1 cellular context compared by ENCODE assay signal in the genomic region with DNA sequence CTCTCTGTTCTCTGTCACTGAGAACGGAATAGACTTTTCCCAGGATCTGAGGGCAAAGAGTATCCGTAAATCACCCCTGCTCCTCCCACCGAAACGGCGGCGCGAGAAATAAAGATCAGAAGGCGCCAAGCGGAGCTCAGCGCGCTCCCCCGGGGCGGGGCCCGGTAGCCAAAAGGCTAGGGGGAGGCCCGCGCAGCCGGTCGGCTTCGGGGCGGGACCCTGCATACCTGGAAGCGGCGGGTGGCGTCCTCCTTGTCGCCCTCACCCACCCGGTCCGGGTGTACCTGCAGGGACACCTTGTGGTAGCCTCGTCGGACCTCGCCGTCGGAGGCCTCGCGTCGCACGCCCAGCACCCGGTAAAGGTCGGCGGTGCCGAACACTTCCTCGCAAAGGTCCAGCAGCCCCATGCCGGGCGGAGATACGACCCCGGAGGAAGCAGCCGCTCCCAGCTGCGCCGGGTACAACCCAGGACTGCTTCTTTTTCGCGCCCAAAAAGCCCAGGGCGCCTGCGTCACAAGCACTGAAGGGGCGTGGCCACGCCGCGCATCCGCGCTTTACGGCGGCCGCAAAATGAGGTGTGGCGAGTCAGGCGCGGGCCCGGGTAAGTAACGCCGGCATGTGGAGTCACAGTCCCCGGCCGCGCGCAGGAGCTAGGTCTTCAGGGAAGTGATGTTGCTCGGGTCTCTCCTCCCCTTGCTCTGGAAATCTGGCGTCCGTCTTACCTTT.
A peak's percentile ranks its signal among the peaks of the same experiment; 100 is the strongest.
TF ChIP-seq lines count a peak whose summit lies in the region.

A gene with protein sequence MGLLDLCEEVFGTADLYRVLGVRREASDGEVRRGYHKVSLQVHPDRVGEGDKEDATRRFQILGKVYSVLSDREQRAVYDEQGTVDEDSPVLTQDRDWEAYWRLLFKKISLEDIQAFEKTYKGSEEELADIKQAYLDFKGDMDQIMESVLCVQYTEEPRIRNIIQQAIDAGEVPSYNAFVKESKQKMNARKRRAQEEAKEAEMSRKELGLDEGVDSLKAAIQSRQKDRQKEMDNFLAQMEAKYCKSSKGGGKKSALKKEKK (minus strand): TSS at position 473 of the 726 bp plus-strand sequence. CDS start 66 bp downstream, at position 407.

TF ChIP-seq in H1, 55 proteins besides CTCF, POLR2A, EP300 and RAD21 (continues in another document):
- TF ChIP-seq, protein P1, sequence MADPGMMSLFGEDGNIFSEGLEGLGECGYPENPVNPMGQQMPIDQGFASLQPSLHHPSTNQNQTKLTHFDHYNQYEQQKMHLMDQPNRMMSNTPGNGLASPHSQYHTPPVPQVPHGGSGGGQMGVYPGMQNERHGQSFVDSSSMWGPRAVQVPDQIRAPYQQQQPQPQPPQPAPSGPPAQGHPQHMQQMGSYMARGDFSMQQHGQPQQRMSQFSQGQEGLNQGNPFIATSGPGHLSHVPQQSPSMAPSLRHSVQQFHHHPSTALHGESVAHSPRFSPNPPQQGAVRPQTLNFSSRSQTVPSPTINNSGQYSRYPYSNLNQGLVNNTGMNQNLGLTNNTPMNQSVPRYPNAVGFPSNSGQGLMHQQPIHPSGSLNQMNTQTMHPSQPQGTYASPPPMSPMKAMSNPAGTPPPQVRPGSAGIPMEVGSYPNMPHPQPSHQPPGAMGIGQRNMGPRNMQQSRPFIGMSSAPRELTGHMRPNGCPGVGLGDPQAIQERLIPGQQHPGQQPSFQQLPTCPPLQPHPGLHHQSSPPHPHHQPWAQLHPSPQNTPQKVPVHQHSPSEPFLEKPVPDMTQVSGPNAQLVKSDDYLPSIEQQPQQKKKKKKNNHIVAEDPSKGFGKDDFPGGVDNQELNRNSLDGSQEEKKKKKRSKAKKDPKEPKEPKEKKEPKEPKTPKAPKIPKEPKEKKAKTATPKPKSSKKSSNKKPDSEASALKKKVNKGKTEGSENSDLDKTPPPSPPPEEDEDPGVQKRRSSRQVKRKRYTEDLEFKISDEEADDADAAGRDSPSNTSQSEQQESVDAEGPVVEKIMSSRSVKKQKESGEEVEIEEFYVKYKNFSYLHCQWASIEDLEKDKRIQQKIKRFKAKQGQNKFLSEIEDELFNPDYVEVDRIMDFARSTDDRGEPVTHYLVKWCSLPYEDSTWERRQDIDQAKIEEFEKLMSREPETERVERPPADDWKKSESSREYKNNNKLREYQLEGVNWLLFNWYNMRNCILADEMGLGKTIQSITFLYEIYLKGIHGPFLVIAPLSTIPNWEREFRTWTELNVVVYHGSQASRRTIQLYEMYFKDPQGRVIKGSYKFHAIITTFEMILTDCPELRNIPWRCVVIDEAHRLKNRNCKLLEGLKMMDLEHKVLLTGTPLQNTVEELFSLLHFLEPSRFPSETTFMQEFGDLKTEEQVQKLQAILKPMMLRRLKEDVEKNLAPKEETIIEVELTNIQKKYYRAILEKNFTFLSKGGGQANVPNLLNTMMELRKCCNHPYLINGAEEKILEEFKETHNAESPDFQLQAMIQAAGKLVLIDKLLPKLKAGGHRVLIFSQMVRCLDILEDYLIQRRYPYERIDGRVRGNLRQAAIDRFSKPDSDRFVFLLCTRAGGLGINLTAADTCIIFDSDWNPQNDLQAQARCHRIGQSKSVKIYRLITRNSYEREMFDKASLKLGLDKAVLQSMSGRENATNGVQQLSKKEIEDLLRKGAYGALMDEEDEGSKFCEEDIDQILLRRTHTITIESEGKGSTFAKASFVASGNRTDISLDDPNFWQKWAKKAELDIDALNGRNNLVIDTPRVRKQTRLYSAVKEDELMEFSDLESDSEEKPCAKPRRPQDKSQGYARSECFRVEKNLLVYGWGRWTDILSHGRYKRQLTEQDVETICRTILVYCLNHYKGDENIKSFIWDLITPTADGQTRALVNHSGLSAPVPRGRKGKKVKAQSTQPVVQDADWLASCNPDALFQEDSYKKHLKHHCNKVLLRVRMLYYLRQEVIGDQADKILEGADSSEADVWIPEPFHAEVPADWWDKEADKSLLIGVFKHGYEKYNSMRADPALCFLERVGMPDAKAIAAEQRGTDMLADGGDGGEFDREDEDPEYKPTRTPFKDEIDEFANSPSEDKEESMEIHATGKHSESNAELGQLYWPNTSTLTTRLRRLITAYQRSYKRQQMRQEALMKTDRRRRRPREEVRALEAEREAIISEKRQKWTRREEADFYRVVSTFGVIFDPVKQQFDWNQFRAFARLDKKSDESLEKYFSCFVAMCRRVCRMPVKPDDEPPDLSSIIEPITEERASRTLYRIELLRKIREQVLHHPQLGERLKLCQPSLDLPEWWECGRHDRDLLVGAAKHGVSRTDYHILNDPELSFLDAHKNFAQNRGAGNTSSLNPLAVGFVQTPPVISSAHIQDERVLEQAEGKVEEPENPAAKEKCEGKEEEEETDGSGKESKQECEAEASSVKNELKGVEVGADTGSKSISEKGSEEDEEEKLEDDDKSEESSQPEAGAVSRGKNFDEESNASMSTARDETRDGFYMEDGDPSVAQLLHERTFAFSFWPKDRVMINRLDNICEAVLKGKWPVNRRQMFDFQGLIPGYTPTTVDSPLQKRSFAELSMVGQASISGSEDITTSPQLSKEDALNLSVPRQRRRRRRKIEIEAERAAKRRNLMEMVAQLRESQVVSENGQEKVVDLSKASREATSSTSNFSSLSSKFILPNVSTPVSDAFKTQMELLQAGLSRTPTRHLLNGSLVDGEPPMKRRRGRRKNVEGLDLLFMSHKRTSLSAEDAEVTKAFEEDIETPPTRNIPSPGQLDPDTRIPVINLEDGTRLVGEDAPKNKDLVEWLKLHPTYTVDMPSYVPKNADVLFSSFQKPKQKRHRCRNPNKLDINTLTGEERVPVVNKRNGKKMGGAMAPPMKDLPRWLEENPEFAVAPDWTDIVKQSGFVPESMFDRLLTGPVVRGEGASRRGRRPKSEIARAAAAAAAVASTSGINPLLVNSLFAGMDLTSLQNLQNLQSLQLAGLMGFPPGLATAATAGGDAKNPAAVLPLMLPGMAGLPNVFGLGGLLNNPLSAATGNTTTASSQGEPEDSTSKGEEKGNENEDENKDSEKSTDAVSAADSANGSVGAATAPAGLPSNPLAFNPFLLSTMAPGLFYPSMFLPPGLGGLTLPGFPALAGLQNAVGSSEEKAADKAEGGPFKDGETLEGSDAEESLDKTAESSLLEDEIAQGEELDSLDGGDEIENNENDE (IDR thresholded peaks at IDR 0.05; ENCODE audit: insufficient replicate concordance, low read length), result no peak
- TF ChIP-seq POU5F1 (IDR thresholded peaks at IDR 0.05; ENCODE audit: low read depth, low read length) (no peak), CBX5 (IDR thresholded peaks at IDR 0.05; ENCODE audit: low read depth, low read length) (no peak), YY1 (IDR thresholded peaks at IDR 0.05; ENCODE audit: low read depth, low read length) (0 out of 2 replicates have a peak, but pooled peaks have one; percentile 13), CBX8 (IDR thresholded peaks at IDR 0.05; ENCODE audit: borderline replicate concordance, low read depth, low read length) (no peak), RNF2 (IDR thresholded peaks at IDR 0.05; ENCODE audit: borderline replicate concordance, low read depth, low read length, missing control alignments, poor library complexity, severe bottlenecking) (no peak), KDM5A (IDR thresholded peaks at IDR 0.05; ENCODE audit: low read length) (no peak), BRCA1 (IDR thresholded peaks at IDR 0.05; ENCODE audit: low read depth, low read length) (no peak), SUZ12 (IDR thresholded peaks at IDR 0.05; ENCODE audit: low read length) (no peak), SIN3A (conservative IDR thresholded peaks at IDR 0.05 in 1 of 2, IDR thresholded peaks at IDR 0.05 in 1 of 2; ENCODE audit: low read depth in 1 of 2, low read length in 2 of 2) (peak in 1 of 2 experiments; percentile 72; a peak in 1 of 4 replicates), NANOG (IDR thresholded peaks at IDR 0.05; ENCODE audit: insufficient read depth, low read depth, low read length, poor library complexity, severe bottlenecking) (no peak), ZNF274 (IDR thresholded peaks at IDR 0.05; ENCODE audit: borderline replicate concordance, extremely low read depth, low read length) (no peak), TEAD4 (IDR thresholded peaks at IDR 0.05; ENCODE audit: low read depth, low read length) (peak; percentile 73), GTF2F1 (IDR thresholded peaks at IDR 0.05; ENCODE audit: borderline replicate concordance, low read depth, low read length) (peak; percentile 83), CHD2 (IDR thresholded peaks at IDR 0.05; ENCODE audit: low read length) (no peak), CEBPB (IDR thresholded peaks at IDR 0.05; ENCODE audit: low read depth, low read length) (no peak), POLR2AphosphoS5 (IDR thresholded peaks at IDR 0.05; ENCODE audit: low read depth, low read length) (peak; percentile 96), SAP30 (IDR thresholded peaks at IDR 0.05; ENCODE audit: insufficient read depth, insufficient replicate concordance, low read length) (no peak), CTBP2 (IDR thresholded peaks at IDR 0.05; ENCODE audit: borderline replicate concordance, insufficient read depth, insufficient read length, low read length) (no peak), EZH2 (IDR thresholded peaks at IDR 0.05; ENCODE audit: low read depth, low read length, severe bottlenecking) (no peak), GABPA (IDR thresholded peaks at IDR 0.05; ENCODE audit: borderline replicate concordance, insufficient read depth, low read length) (no peak), SIRT6 (IDR thresholded peaks at IDR 0.05; ENCODE audit: low read length) (no peak), SP1 (IDR thresholded peaks at IDR 0.05; ENCODE audit: low read depth, low read length) (peak; percentile 11; the same call in 1 of the 2 replicates), SRF (IDR thresholded peaks at IDR 0.05; ENCODE audit: low read depth, low read length) (no peak), RFX5 (IDR thresholded peaks at IDR 0.05; ENCODE audit: borderline replicate concordance, low read depth, low read length) (no peak), KDM1A (IDR thresholded peaks at IDR 0.05; ENCODE audit: borderline replicate concordance, low read length) (no peak; the same call in 1 of the 2 replicates), EGR1 (IDR thresholded peaks at IDR 0.05; ENCODE audit: borderline replicate concordance, low read depth, low read length) (no peak), MAFK (IDR thresholded peaks at IDR 0.05; ENCODE audit: low read depth, low read length) (no peak), RXRA (IDR thresholded peaks at IDR 0.05; ENCODE audit: insufficient read depth, low read depth, low read length) (no peak), TCF12 (IDR thresholded peaks at IDR 0.05; ENCODE audit: low read depth, low read length) (peak; percentile 69; the same call in 1 of the 2 replicates), RBBP5 (IDR thresholded peaks at IDR 0.05; ENCODE audit: borderline replicate concordance, low read depth, low read length) (0 out of 2 replicates have a peak, but pooled peaks have one; percentile 61), BCL11A (IDR thresholded peaks at IDR 0.05; ENCODE audit: low read depth in 2 of 2, low read length in 2 of 2) (no peak), CHD1 (IDR thresholded peaks at IDR 0.05; ENCODE audit: low read depth, low read length) (no peak), FOSL1 (IDR thresholded peaks at IDR 0.05; ENCODE audit: insufficient read depth, low read depth, low read length) (no peak), SIX5 (IDR thresholded peaks at IDR 0.05; ENCODE audit: low read depth, low read length) (no peak), TAF1 (IDR thresholded peaks at IDR 0.05; ENCODE audit: low read depth, low read length) (peak; percentile 98), BACH1 (IDR thresholded peaks at IDR 0.05; ENCODE audit: low read length) (no peak), CREB1 (IDR thresholded peaks at IDR 0.05) (peak; percentile 89), HDAC6 (IDR thresholded peaks at IDR 0.05; ENCODE audit: low read depth, low read length) (no peak), ASH2L (IDR thresholded peaks at IDR 0.05; ENCODE audit: low read length) (peak; percentile 92), NRF1 (IDR thresholded peaks at IDR 0.05; ENCODE audit: low read depth, low read length) (peak; percentile 28; the same call in 1 of the 2 replicates), JUND (IDR thresholded peaks at IDR 0.05; ENCODE audit: low read length) (no peak), SP2 (IDR thresholded peaks at IDR 0.05; ENCODE audit: low read length) (no peak), SP4 (IDR thresholded peaks at IDR 0.05; ENCODE audit: low read length) (peak; percentile 94), TBP (IDR thresholded peaks at IDR 0.05; ENCODE audit: low read depth, low read length) (peak; percentile 94), JUN (IDR thresholded peaks at IDR 0.05; ENCODE audit: low read depth, low read length) (no peak), PHF8 (conservative IDR thresholded peaks at IDR 0.05; ENCODE audit: low read depth, low read length) (peak; percentile 99), KDM4A (IDR thresholded peaks at IDR 0.05; ENCODE audit: low read depth, low read length, severe bottlenecking) (peak; percentile 34)
- TF ChIP-seq, protein P2, sequence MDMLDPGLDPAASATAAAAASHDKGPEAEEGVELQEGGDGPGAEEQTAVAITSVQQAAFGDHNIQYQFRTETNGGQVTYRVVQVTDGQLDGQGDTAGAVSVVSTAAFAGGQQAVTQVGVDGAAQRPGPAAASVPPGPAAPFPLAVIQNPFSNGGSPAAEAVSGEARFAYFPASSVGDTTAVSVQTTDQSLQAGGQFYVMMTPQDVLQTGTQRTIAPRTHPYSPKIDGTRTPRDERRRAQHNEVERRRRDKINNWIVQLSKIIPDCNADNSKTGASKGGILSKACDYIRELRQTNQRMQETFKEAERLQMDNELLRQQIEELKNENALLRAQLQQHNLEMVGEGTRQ (IDR thresholded peaks at IDR 0.05; ENCODE audit: low read length), result no peak
- TF ChIP-seq, protein P3, sequence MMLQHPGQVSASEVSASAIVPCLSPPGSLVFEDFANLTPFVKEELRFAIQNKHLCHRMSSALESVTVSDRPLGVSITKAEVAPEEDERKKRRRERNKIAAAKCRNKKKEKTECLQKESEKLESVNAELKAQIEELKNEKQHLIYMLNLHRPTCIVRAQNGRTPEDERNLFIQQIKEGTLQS (IDR thresholded peaks at IDR 0.05; ENCODE audit: insufficient read depth, low read depth, low read length), result 0 out of 2 replicates have a peak, but pooled peaks have one; percentile 46
- TF ChIP-seq, protein P4, sequence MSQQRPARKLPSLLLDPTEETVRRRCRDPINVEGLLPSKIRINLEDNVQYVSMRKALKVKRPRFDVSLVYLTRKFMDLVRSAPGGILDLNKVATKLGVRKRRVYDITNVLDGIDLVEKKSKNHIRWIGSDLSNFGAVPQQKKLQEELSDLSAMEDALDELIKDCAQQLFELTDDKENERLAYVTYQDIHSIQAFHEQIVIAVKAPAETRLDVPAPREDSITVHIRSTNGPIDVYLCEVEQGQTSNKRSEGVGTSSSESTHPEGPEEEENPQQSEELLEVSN (IDR thresholded peaks at IDR 0.05), result peak; percentile 52
- TF ChIP-seq, protein P5, sequence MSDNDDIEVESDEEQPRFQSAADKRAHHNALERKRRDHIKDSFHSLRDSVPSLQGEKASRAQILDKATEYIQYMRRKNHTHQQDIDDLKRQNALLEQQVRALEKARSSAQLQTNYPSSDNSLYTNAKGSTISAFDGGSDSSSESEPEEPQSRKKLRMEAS (IDR thresholded peaks at IDR 0.05), result peak; percentile 69
- TF ChIP-seq, protein P6, sequence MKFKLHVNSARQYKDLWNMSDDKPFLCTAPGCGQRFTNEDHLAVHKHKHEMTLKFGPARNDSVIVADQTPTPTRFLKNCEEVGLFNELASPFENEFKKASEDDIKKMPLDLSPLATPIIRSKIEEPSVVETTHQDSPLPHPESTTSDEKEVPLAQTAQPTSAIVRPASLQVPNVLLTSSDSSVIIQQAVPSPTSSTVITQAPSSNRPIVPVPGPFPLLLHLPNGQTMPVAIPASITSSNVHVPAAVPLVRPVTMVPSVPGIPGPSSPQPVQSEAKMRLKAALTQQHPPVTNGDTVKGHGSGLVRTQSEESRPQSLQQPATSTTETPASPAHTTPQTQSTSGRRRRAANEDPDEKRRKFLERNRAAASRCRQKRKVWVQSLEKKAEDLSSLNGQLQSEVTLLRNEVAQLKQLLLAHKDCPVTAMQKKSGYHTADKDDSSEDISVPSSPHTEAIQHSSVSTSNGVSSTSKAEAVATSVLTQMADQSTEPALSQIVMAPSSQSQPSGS (IDR thresholded peaks at IDR 0.05; ENCODE audit: low read length), result no peak
